In genomic region chr3:71710906-71711494, GRCh38 we compare ENCODE assay signal across 8 cellular contexts. TPM values are rescaled to one million over a fixed set of nuclear protein-coding genes. Genes with fewer than 3 reads are reported as not detected.
DNase-seq lines count a peak whose midpoint lies in the region; ATAC-seq and TF ChIP-seq lines count a peak whose summit lies in the region.

No MANE protein-coding gene starts in this region.

- peak; percentile 78 for ATAC-seq in HG02870 (IDR thresholded peaks at IDR 0.05; ENCODE audit: unreplicated experiment)

- 15 to 18% methylated on average over 1 of the region's 1 CpG for WGBS in thyroid gland, 2 donors

- DNase-seq in AG20443 (ENCODE audit: low spot score), result peak; percentile 79
- DNase-seq in GM13977 (ENCODE audit: low spot score), result peak; percentile 71
- peak; percentile 16 for DNase-seq in NCI-H226
- peak; percentile 18 for DNase-seq in brain microvascular endothelial cell
- DNase-seq in kidney epithelial cell (ENCODE audit: low read depth), result no peak
- DNase-seq in thyroid gland, result no peak
- no peak for DNase-seq in activated CD4-positive, alpha-beta memory T cell treated with anti-CD3 and anti-CD28 coated beads for 36 hours

- H3K4me3 Mint-ChIP-seq in activated CD4-positive, alpha-beta memory T cell treated with anti-CD3 and anti-CD28 coated beads for 36 hours, result no peak overlapping the region

- TF ChIP-seq CTCF in GM13977 (IDR thresholded peaks at IDR 0.05; ENCODE audit: extremely low read depth, insufficient read depth, missing control alignments) (peak; percentile 63), brain microvascular endothelial cell (IDR thresholded peaks at IDR 0.05; ENCODE audit: low read depth, low read length, missing control alignments) (peak; percentile 49), kidney epithelial cell (IDR thresholded peaks at IDR 0.05; ENCODE audit: insufficient read depth, low read length, poor library complexity, severe bottlenecking) (peak; percentile 52), thyroid gland (IDR thresholded peaks at IDR 0.05) (peak in 5 of 6 experiments; percentile 43 to 86 (median 66))

- no peak overlapping the region for H3K27ac ChIP-seq in brain microvascular endothelial cell
- peak overlapping the region; percentile 28 to 60 (median 46) for H3K27ac ChIP-seq in thyroid gland

- POLR2A ChIA-PET in activated CD4-positive, alpha-beta memory T cell treated with anti-CD3 and anti-CD28 coated beads for 36 hours (lab: Charles Lee), result interaction anchor here (1.5 kb wide), 1 partner anchor 11 kb away, joined by 3 read pairs; no protein-coding TSS in a partner anchor

- in situ Hi-C loops in GM13977 (cut with MboI; ENCODE audit: low pct_unique_long_range_greater_than_20kb, low sequenced_read_pairs, unreplicated experiment) (loop anchor here (25.0 kb wide), 1 partner anchor 1376 kb away; no protein-coding TSS in a partner anchor), brain microvascular endothelial cell (cut with HindIII; ENCODE audit: low pct_ligation_motif_present, low sequenced_read_pairs) (no loop called here)

- intact Hi-C loops in thyroid gland (cut with DNase I), result loop anchor here (10.0 kb wide), 1 partner anchor 1114 kb away; no protein-coding TSS in a partner anchor
- intact Hi-C loops in activated CD4-positive, alpha-beta memory T cell treated with anti-CD3 and anti-CD28 coated beads for 36 hours (cut with micrococcal nuclease), result loop anchor here (1.0 to 2.0 kb wide), 4 partner anchors 11 to 148 kb away; partner anchors contain the start of gene PROK2

- H3K4me1 Mint-ChIP-seq in activated CD4-positive, alpha-beta memory T cell treated with anti-CD3 and anti-CD28 coated beads for 36 hours (ENCODE audit: low read depth), result peaks cover 70% of the 10 kb centered on the region

- H3K27ac Mint-ChIP-seq in activated CD4-positive, alpha-beta memory T cell treated with anti-CD3 and anti-CD28 coated beads for 36 hours, result no peak overlapping the region

- no peaks in the 10 kb centered on the region for H3K9me3 ChIP-seq in thyroid gland

- CTCF ChIA-PET in activated CD4-positive, alpha-beta memory T cell treated with anti-CD3 and anti-CD28 coated beads for 36 hours (lab: Charles Lee), result interaction anchor here (0.6 to 3.0 kb wide), 19 partner anchors 9 to 1160 kb away, joined by 3 to 47 read pairs (median 4); no protein-coding TSS in a partner anchor

- H3K27me3 Mint-ChIP-seq in activated CD4-positive, alpha-beta memory T cell treated with anti-CD3 and anti-CD28 coated beads for 36 hours, result no peaks in the 10 kb centered on the region

- TF ChIP-seq POLR2A in thyroid gland (IDR thresholded peaks at IDR 0.05), result no peak

- H3K9me3 Mint-ChIP-seq in activated CD4-positive, alpha-beta memory T cell treated with anti-CD3 and anti-CD28 coated beads for 36 hours, result no peaks in the 10 kb centered on the region

- peaks cover 14 to 30% of the 10 kb centered on the region in 2 donors for H3K4me1 ChIP-seq in thyroid gland

- peaks cover 5% of the 10 kb centered on the region for H3K36me3 Mint-ChIP-seq in activated CD4-positive, alpha-beta memory T cell treated with anti-CD3 and anti-CD28 coated beads for 36 hours

- H3K36me3 ChIP-seq in brain microvascular endothelial cell (replicated peaks), result no peaks in the 10 kb centered on the region
- H3K36me3 ChIP-seq in kidney epithelial cell (ENCODE audit: control insufficient read depth, insufficient read depth, low read length), result no peaks in the 10 kb centered on the region
- H3K36me3 ChIP-seq in thyroid gland, result no peaks in the 10 kb centered on the region

- H3K27me3 ChIP-seq in brain microvascular endothelial cell (replicated peaks) (no peaks in the 10 kb centered on the region), kidney epithelial cell (ENCODE audit: control insufficient read depth, insufficient read depth, low read length) (no peaks in the 10 kb centered on the region), thyroid gland (no peaks in the 10 kb centered on the region)

- H3K4me3 ChIP-seq in brain microvascular endothelial cell (ENCODE audit: low read depth, low read length), result no peak overlapping the region
- H3K4me3 ChIP-seq in kidney epithelial cell (ENCODE audit: low read depth, low read length), result no peak overlapping the region
- H3K4me3 ChIP-seq in thyroid gland (replicated peaks in 1 of 3), result no peak overlapping the region

RNA-seq across cellular contexts. Expression of gene EIF4E3, which starts 14.2 kb away (rescaled TPM):
- total RNA-seq in kidney epithelial cell, result 8.7 and 9.1 TPM in 2 replicates
- 10 to 100 TPM; 18.4 to 26.6 (median 26.0) TPM for total RNA-seq in thyroid gland
- 10 to 100 TPM; 36.7 to 37.6 TPM for total RNA-seq in activated CD4-positive, alpha-beta memory T cell treated with anti-CD3 and anti-CD28 coated beads for 36 hours

RNA-seq across cellular contexts. Expression of gene GPR27, which starts 42.7 kb away (rescaled TPM):
- total RNA-seq in kidney epithelial cell (7.5 and 8.9 TPM in 2 replicates), thyroid gland (10 to 100 TPM in 1 of 4 donors, 1 to 10 TPM in 3; 2.3 to 11.0 (median 5.5) TPM)
- total RNA-seq in activated CD4-positive, alpha-beta memory T cell treated with anti-CD3 and anti-CD28 coated beads for 36 hours, result 1 to 10 TPM; 1.2 to 1.3 TPM

Comparison
In these comparisons a context has a peak if more than half of its experiments do, and no peak if none do; other contexts are left out.
1. DNase-seq: peak in AG20443 (single experiment), GM13977 (single experiment), NCI-H226 (single experiment) and brain microvascular endothelial cell (single experiment); none in kidney epithelial cell (single experiment), thyroid gland (0 of 2) and activated CD4-positive, alpha-beta memory T cell treated with anti-CD3 and anti-CD28 coated beads for 36 hours (single experiment).
2. Peak in every context shown above with its lines, with median percentiles within 50 percentile points of each other: CTCF ChIP-seq.